In the genomic region with DNA sequence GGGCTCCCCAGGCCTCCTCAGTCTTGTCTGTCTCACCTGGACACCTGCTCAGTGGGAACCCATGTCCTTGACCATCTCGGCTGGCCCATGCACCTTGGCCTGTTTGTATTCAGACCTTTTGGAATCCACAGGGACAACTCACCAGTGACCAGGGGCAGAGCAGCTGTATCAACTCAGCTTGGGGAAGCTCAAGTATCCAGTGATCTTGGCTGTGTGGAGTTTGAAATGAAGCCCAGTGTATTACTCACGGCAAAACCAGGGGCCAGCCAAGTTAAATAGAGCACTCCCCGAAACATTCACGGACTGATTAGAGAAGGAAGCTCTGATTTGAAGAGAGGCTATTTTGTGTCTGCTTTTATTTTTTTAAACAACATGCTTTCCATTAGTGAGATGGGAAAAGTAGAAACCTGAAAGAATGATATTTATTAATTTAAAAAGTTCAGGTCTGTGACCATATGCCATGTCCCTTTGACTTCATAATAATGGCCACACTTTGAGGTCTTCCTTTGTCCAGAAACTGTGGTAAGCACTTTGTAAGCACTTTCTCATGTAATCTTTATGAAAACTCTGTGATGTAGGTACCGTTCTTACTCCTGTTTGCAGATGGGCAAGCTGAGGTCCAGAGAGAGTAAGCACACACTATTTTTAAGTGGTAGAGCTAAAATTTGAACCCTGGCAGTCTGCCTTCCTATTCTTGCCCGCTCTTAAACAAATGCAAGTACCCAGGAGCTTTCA, we compare ENCODE assay signal across 11 cellular contexts.
DNase-seq lines count a peak whose midpoint lies in the region; ATAC-seq and TF ChIP-seq lines count a peak whose summit lies in the region.
"Had no signal": no experiment of that assay in that cellular context is flagged by ENCODE, and none has a peak within 500 bp of the region (broad histone marks: within the 10 kb centered on the region; RNA-seq: fewer than 3 reads in every experiment).

No MANE protein-coding gene starts in this region.

- no peak for TF ChIP-seq CTCF in colonic mucosa (IDR thresholded peaks at IDR 0.05)
- no peak for TF ChIP-seq CTCF in lower lobe of right lung (IDR thresholded peaks at IDR 0.05)
- no peak for TF ChIP-seq CTCF in tibial nerve (IDR thresholded peaks at IDR 0.05)
- no peak for TF ChIP-seq CTCF in GM20000 (IDR thresholded peaks at IDR 0.05; ENCODE audit: extremely low read depth, missing control alignments)

- peak; percentile 86 to 92 for ATAC-seq in lower lobe of right lung

- TF ChIP-seq POLR2A in tibial nerve (IDR thresholded peaks at IDR 0.05) = no peak

- peak in 1 of 2 donors; percentile 71 for TF ChIP-seq EP300 in tibial nerve (IDR thresholded peaks at IDR 0.05)

- H3K9ac ChIP-seq in colonic mucosa (ENCODE audit: low read depth in 2 of 2, low read length in 2 of 2) = no peak overlapping the region

- H3K27ac ChIP-seq in colonic mucosa = no peak overlapping the region
- H3K27ac ChIP-seq in lower lobe of right lung = no peak overlapping the region
- H3K27ac ChIP-seq in tibial nerve = peak overlapping the region in 2 of 4 donors; percentile 71 to 73

- H3K4me3 ChIP-seq in MG63 (no peak overlapping the region), colonic mucosa (no peak overlapping the region), lower lobe of right lung (no peak overlapping the region), tibial nerve (peak overlapping the region in 1 of 4 donors; percentile 20)
- H3K4me3 ChIP-seq: smooth muscle cell had no signal

- H3K36me3 ChIP-seq in MG63 = no peaks in the 10 kb centered on the region
- no peaks in the 10 kb centered on the region for H3K36me3 ChIP-seq in colonic mucosa
- H3K36me3 ChIP-seq in lower lobe of right lung = no peaks in the 10 kb centered on the region
- H3K36me3 ChIP-seq in tibial nerve = no peaks in the 10 kb centered on the region

- DNase-seq in MG63 (peak; percentile 100), colonic mucosa (peak; percentile 44), lower lobe of right lung (no peak), tibial nerve (ENCODE audit: low spot score in 2 of 2) (peak; percentile 36 to 81), GM19240 (ENCODE audit: insufficient read length, low spot score) (no peak), superior temporal gyrus (ENCODE audit: extremely low spot score) (no peak), Kasumi-1 (lab: John Stamatoyannopoulos, UW) (no peak), GM20000 (ENCODE audit: low spot score) (no peak)
- DNase-seq: activated naive CD4-positive, alpha-beta T cell treated with Interleukin-2 at 50 U/mL for 16 hours; NCI-H345 had no signal

- intact Hi-C loops in colonic mucosa (cut with DNase I) (no loop called here), lower lobe of right lung (cut with DNase I) (no loop called here)

- no peaks in the 10 kb centered on the region for H3K4me1 ChIP-seq in colonic mucosa
- peaks cover 11% of the 10 kb centered on the region for H3K4me1 ChIP-seq in lower lobe of right lung
- peaks cover 0 to 45% (median 4%) of the 10 kb centered on the region in 4 donors for H3K4me1 ChIP-seq in tibial nerve

- no peaks in the 10 kb centered on the region for H3K27me3 ChIP-seq in MG63
- no peaks in the 10 kb centered on the region for H3K27me3 ChIP-seq in colonic mucosa
- H3K27me3 ChIP-seq in lower lobe of right lung (ENCODE audit: low read depth) = no peaks in the 10 kb centered on the region
- no peaks in the 10 kb centered on the region for H3K27me3 ChIP-seq in tibial nerve

- 40 to 48% methylated on average over 6 of the region's 6 CpGs for WGBS in tibial nerve, 2 donors

- H3K9me3 ChIP-seq in MG63 (peaks cover 20% of the 10 kb centered on the region), colonic mucosa (no peaks in the 10 kb centered on the region), lower lobe of right lung (no peaks in the 10 kb centered on the region), tibial nerve (no peaks in the 10 kb centered on the region)

Comparison
In these comparisons a context has a peak if more than half of its experiments do, and no peak if none do; other contexts are left out.
1. DNase-seq: peak in MG63 (single experiment), colonic mucosa (single experiment) and tibial nerve (2 of 2); none in lower lobe of right lung (single experiment), GM19240 (single experiment), superior temporal gyrus (single experiment), Kasumi-1 (0 of 2) and GM20000 (single experiment).